24 cellular contexts compared by ENCODE assay signal in genomic region chr15:53296603-53297002, GRCh38.
DNase-seq lines count a peak whose midpoint lies in the region; FAIRE-seq and TF ChIP-seq lines count a peak whose summit lies in the region.
"Had no signal": no experiment of that assay in that cellular context is flagged by ENCODE, and none has a peak within 500 bp of the region (broad histone marks: within the 10 kb centered on the region; RNA-seq: fewer than 3 reads in every experiment).

No MANE protein-coding gene starts in this region.

- no peak for TF ChIP-seq CTCF in D721Med (IDR thresholded peaks at IDR 0.05; ENCODE audit: insufficient read depth, missing control alignments)

- H3K4me1 ChIP-seq in mesendoderm (ENCODE audit: control insufficient read depth, low read depth, low read length): no peaks in the 10 kb centered on the region
- H3K4me1 ChIP-seq: A549; BLaER1 treated with 17β-estradiol and CSF1 and Interleukin-3, amounts not matched to agents 10 nM and 100 nM; Caco-2 had no signal

- no peak overlapping the region for H3K4ac ChIP-seq in mesendoderm (ENCODE audit: low read depth, low read length)

- no peak overlapping the region for H2BK15ac ChIP-seq in mesendoderm (replicated peaks; ENCODE audit: low read depth)

- FAIRE-seq in D721Med (lab: Jason Lieb, UNC): no peak
- FAIRE-seq: GM12878, GM12892, GM18507 had no signal

- H3K56ac ChIP-seq in mesendoderm (ENCODE audit: low read length): no peak overlapping the region

- H3K23ac ChIP-seq in mesendoderm (ENCODE audit: low read length): no peak overlapping the region

- no CpG with 5 or more reads among the region's 4 CpGs for WGBS in mesendoderm (ENCODE audit: extremely low coverage, insufficient coverage, low lambda C conversion rate)

- H3K18ac ChIP-seq in mesendoderm (ENCODE audit: low read length): no peak overlapping the region

- no peaks in the 10 kb centered on the region for H3K79me1 ChIP-seq in mesendoderm (ENCODE audit: low read length)

- no peaks in the 10 kb centered on the region for H3K79me2 ChIP-seq in mesendoderm (ENCODE audit: control insufficient read depth, insufficient read depth, low read length)

- no peak overlapping the region for H2BK5ac ChIP-seq in mesendoderm (ENCODE audit: low read length)

- no peak overlapping the region for H3K27ac ChIP-seq in mesendoderm (ENCODE audit: low read depth, low read length)
- H3K27ac ChIP-seq: 22Rv1; A549; BLaER1 treated with 17β-estradiol and CSF1 and Interleukin-3, amounts not matched to agents 10 nM and 100 nM; C4-2B had no signal

- H3K4me2 ChIP-seq in mesendoderm (ENCODE audit: low read length): no peak overlapping the region
- H3K4me2 ChIP-seq: A549; BLaER1 treated with 17β-estradiol and CSF1 and Interleukin-3, amounts not matched to agents 10 nM and 100 nM had no signal

- no peaks in the 10 kb centered on the region for H3K27me3 ChIP-seq in mesendoderm (ENCODE audit: insufficient read depth, low read length, poor library complexity)
- H3K27me3 ChIP-seq: BLaER1 treated with 17β-estradiol and CSF1 and Interleukin-3, amounts not matched to agents 10 nM and 100 nM had no signal

- DNase-seq in NCI-H82 (lab: John Stamatoyannopoulos, UW) (peak; percentile 29), NCI-H82 treated with DMSO at 0.1 percent for 48 hours (lab: John Stamatoyannopoulos, UW; ENCODE audit: unreplicated experiment) (no peak), mesendoderm (peak; percentile 65), amniotic stem cell (lab: John Stamatoyannopoulos, UW) (no peak), D721Med (ENCODE audit: insufficient read length, low spot score) (no peak)
- DNase-seq: AML-193; Caco-2; Calu3; CD4-positive, alpha-beta T cell; CD8-positive, alpha-beta T cell; DMS 273 treated with DMSO at 0.1 percent for 48 hours; DMS153; DMS53; DMS79; DND-41; EL; GDM1 had no signal

- no peaks in the 10 kb centered on the region for H3K36me3 ChIP-seq in mesendoderm (ENCODE audit: control insufficient read depth, insufficient read depth, low read length)
- H3K36me3 ChIP-seq: BLaER1 treated with 17β-estradiol and CSF1 and Interleukin-3, amounts not matched to agents 10 nM and 100 nM had no signal

- H2AK5ac ChIP-seq in mesendoderm (ENCODE audit: low read length): no peak overlapping the region

- no peak overlapping the region for H3K4me3 ChIP-seq in mesendoderm (ENCODE audit: low read length)
- H3K4me3 ChIP-seq: A549; BLaER1 treated with 17β-estradiol and CSF1 and Interleukin-3, amounts not matched to agents 10 nM and 100 nM; GM12878 had no signal

- H3K9ac ChIP-seq in mesendoderm (ENCODE audit: low read length): no peak overlapping the region
- H3K9ac ChIP-seq: BLaER1 treated with 17β-estradiol and CSF1 and Interleukin-3, amounts not matched to agents 10 nM and 100 nM had no signal

- H4K8ac ChIP-seq in mesendoderm (ENCODE audit: low read depth, low read length): no peak overlapping the region

- H4K5ac ChIP-seq in mesendoderm (ENCODE audit: low read length): no peak overlapping the region

- no peak overlapping the region for H2BK120ac ChIP-seq in mesendoderm (ENCODE audit: low read depth, low read length)

Comparison
In these comparisons a context has a peak if more than half of its experiments do, and no peak if none do; other contexts are left out.
1. DNase-seq: peak in NCI-H82 (single experiment) and mesendoderm (single experiment); none in NCI-H82 treated with DMSO at 0.1 percent for 48 hours (single experiment), amniotic stem cell (single experiment) and D721Med (single experiment).